In genomic region chr9:34177906-34178697, GRCh38 we compare ENCODE assay signal across 8 cellular contexts. TPM values are rescaled to one million over a fixed set of nuclear protein-coding genes. Genes with fewer than 3 reads are reported as not detected.
DNase-seq lines count a peak whose midpoint lies in the region; ATAC-seq and TF ChIP-seq lines count a peak whose summit lies in the region.

No MANE protein-coding gene starts in this region.

- H3K4me1 Mint-ChIP-seq in activated T-cell treated with anti-CD3 and anti-CD28 coated beads, Interleukin-2, amount 50 U/mL, for 4 hours (ENCODE audit: low read depth): peaks cover 21% of the 10 kb centered on the region
- H3K4me1 Mint-ChIP-seq in activated B cell treated with CpG ODN at 0.5 μM for 24 hours: peaks cover 20% of the 10 kb centered on the region
- peaks cover 20% of the 10 kb centered on the region for H3K4me1 Mint-ChIP-seq in stimulated activated memory B cell treated with anti-CD40 and anti-IgM and Interleukin-4, amounts not matched to agents 10 μg/mL and 1 μg/mL and 100 μg/mL, for 72 hours

- no peaks in the 10 kb centered on the region for H3K9me3 ChIP-seq in iPS DF 6.9 (ENCODE audit: control insufficient read depth, insufficient read depth, low read length)

- no CpG with 5 or more reads among the region's 26 CpGs for WGBS in iPS DF 6.9 (ENCODE audit: insufficient coverage, insufficient read length)

- H3K4me3 Mint-ChIP-seq in activated T-cell treated with anti-CD3 and anti-CD28 coated beads, Interleukin-2, amount 50 U/mL, for 4 hours: peak overlapping the region; percentile 99
- peak overlapping the region; percentile 99 for H3K4me3 Mint-ChIP-seq in activated B cell treated with CpG ODN at 0.5 μM for 24 hours
- peak overlapping the region; percentile 87 for H3K4me3 Mint-ChIP-seq in stimulated activated memory B cell treated with anti-CD40 and anti-IgM and Interleukin-4, amounts not matched to agents 10 μg/mL and 1 μg/mL and 100 μg/mL, for 72 hours

- TF ChIP-seq CTCF in activated B cell treated with CpG ODN at 0.5 μM for 24 hours (IDR thresholded peaks at IDR 0.05): no peak

- peak in 1 of 2 donors; percentile 8 for ATAC-seq in activated T-cell treated with anti-CD3 and anti-CD28 coated beads, Interleukin-2, amount 50 U/mL, for 4 hours
- ATAC-seq in activated B cell treated with CpG ODN at 0.5 μM for 24 hours (ENCODE audit: low read depth): no peak
- ATAC-seq in stimulated activated memory B cell treated with anti-CD40 and anti-IgM and Interleukin-4, amounts not matched to agents 10 μg/mL and 1 μg/mL and 100 μg/mL, for 72 hours: no peak
- no peak for ATAC-seq in HG02678 (IDR thresholded peaks at IDR 0.05; ENCODE audit: unreplicated experiment)

- no peaks in the 10 kb centered on the region for H3K9me3 Mint-ChIP-seq in activated T-cell treated with anti-CD3 and anti-CD28 coated beads, Interleukin-2, amount 50 U/mL, for 4 hours
- H3K9me3 Mint-ChIP-seq in activated B cell treated with CpG ODN at 0.5 μM for 24 hours: no peaks in the 10 kb centered on the region
- H3K9me3 Mint-ChIP-seq in stimulated activated memory B cell treated with anti-CD40 and anti-IgM and Interleukin-4, amounts not matched to agents 10 μg/mL and 1 μg/mL and 100 μg/mL, for 72 hours: no peaks in the 10 kb centered on the region

- H3K4me1 ChIP-seq in iPS DF 6.9 (ENCODE audit: control insufficient read depth, insufficient read depth, low read length): no peaks in the 10 kb centered on the region

- H3K36me3 ChIP-seq in iPS DF 6.9 (ENCODE audit: control insufficient read depth, insufficient read depth, low read length): no peaks in the 10 kb centered on the region

- H3K27me3 ChIP-seq in iPS DF 6.9 (ENCODE audit: control insufficient read depth, insufficient read depth, low read length): no peaks in the 10 kb centered on the region

- no peaks in the 10 kb centered on the region for H3K36me3 Mint-ChIP-seq in activated T-cell treated with anti-CD3 and anti-CD28 coated beads, Interleukin-2, amount 50 U/mL, for 4 hours (ENCODE audit: insufficient read depth)
- peaks cover 11% of the 10 kb centered on the region for H3K36me3 Mint-ChIP-seq in activated B cell treated with CpG ODN at 0.5 μM for 24 hours (ENCODE audit: low read depth)
- H3K36me3 Mint-ChIP-seq in stimulated activated memory B cell treated with anti-CD40 and anti-IgM and Interleukin-4, amounts not matched to agents 10 μg/mL and 1 μg/mL and 100 μg/mL, for 72 hours: peaks cover 7% of the 10 kb centered on the region

- intact Hi-C loops in activated B cell treated with CpG ODN at 0.5 μM for 24 hours (cut with micrococcal nuclease): loop anchor here (2.0 to 5.0 kb wide), 6 partner anchors 34 to 435 kb away; partner anchors contain the start of genes DCAF12, DNAI1, FAM219A and KIF24

- H3K4me3 ChIP-seq in iPS DF 6.9 (ENCODE audit: low read length): peak overlapping the region; percentile 86; the same call in 1 of the 2 replicates

- no peaks in the 10 kb centered on the region for H3K27me3 Mint-ChIP-seq in activated T-cell treated with anti-CD3 and anti-CD28 coated beads, Interleukin-2, amount 50 U/mL, for 4 hours (ENCODE audit: low read depth)
- H3K27me3 Mint-ChIP-seq in activated B cell treated with CpG ODN at 0.5 μM for 24 hours: no peaks in the 10 kb centered on the region
- no peaks in the 10 kb centered on the region for H3K27me3 Mint-ChIP-seq in stimulated activated memory B cell treated with anti-CD40 and anti-IgM and Interleukin-4, amounts not matched to agents 10 μg/mL and 1 μg/mL and 100 μg/mL, for 72 hours

- peak overlapping the region; percentile 96 for H3K27ac Mint-ChIP-seq in activated B cell treated with CpG ODN at 0.5 μM for 24 hours
- H3K27ac Mint-ChIP-seq in stimulated activated memory B cell treated with anti-CD40 and anti-IgM and Interleukin-4, amounts not matched to agents 10 μg/mL and 1 μg/mL and 100 μg/mL, for 72 hours: peak overlapping the region; percentile 91

- POLR2A ChIA-PET in activated B cell treated with CpG ODN at 0.5 μM for 24 hours (lab: Charles Lee): interaction anchor here (0.5 to 1.9 kb wide), 7 partner anchors 10 to 129 kb away, joined by 3 to 14 read pairs (median 5); partner anchors contain the start of gene UBAP2

- no peak overlapping the region for H3K27ac ChIP-seq in iPS DF 6.9 (ENCODE audit: low read length)

- CTCF ChIA-PET in activated B cell treated with CpG ODN at 0.5 μM for 24 hours (lab: Charles Lee): interaction anchor here (1.2 kb wide), 1 partner anchor 13 kb away, joined by 3 read pairs; no protein-coding TSS in a partner anchor

- in situ Hi-C loops in ACHN (cut with HindIII; ENCODE audit: low pct_ligation_motif_present, low pct_unique_long_range_greater_than_20kb, low sequenced_read_pairs): no loop called here

- no peak for DNase-seq in activated T-cell treated with anti-CD3 and anti-CD28 coated beads, Interleukin-2, amount 50 U/mL, for 4 hours
- no peak for DNase-seq in activated T-cell treated with anti-CD3 and anti-CD28 coated beads, Interleukin-2, amount 50 U/mL, for 1 hour
- DNase-seq in activated B cell treated with CpG ODN at 0.5 μM for 24 hours (no peak), iPS DF 6.9 (ENCODE audit: low read depth, low spot score) (no peak), putamen (ENCODE audit: low spot score) (no peak), ACHN (no peak)

RNA-seq across cellular contexts. Expression of gene UBAP1, which starts 0.7 kb away (rescaled TPM):
- total RNA-seq in activated T-cell treated with anti-CD3 and anti-CD28 coated beads, Interleukin-2, amount 50 U/mL, for 4 hours: 10 to 100 TPM; 31.7 to 35.9 (median 34.6) TPM
- 28.3 and 30.6 TPM in 2 replicates for total RNA-seq in activated B cell treated with CpG ODN at 0.5 μM for 24 hours

RNA-seq across cellular contexts. Expression of gene DCAF12, which starts 51.6 kb away (rescaled TPM):
- total RNA-seq in activated T-cell treated with anti-CD3 and anti-CD28 coated beads, Interleukin-2, amount 50 U/mL, for 4 hours: 10 to 100 TPM; 38.7 to 44.7 (median 41.4) TPM
- 3.8 and 5.9 TPM in 2 replicates for total RNA-seq in activated B cell treated with CpG ODN at 0.5 μM for 24 hours
